27 cellular contexts compared by ENCODE assay signal in genomic region chr3:166005126-166005525, GRCh38.
"Had no signal": no experiment of that assay in that cellular context is flagged by ENCODE, and none has a peak within 500 bp of the region (broad histone marks: within the 10 kb centered on the region; RNA-seq: fewer than 3 reads in every experiment).

No MANE protein-coding gene starts in this region.

- H3K27ac ChIP-seq: neural progenitor cell, ovary, parathyroid adenoma, psoas muscle, right lobe of liver, sigmoid colon, stomach, thoracic aorta, thyroid gland, tibial nerve, upper lobe of left lung, vagina had no signal

- H3K9me3 ChIP-seq: ovary, psoas muscle, right lobe of liver, thoracic aorta, thyroid gland, vagina had no signal

- H3K27me3 ChIP-seq: neural progenitor cell, ovary, right lobe of liver, sigmoid colon, stomach, thyroid gland, tibial nerve, upper lobe of left lung, vagina had no signal

- H3K4me2 ChIP-seq: neural progenitor cell had no signal

- H3K27me3 Mint-ChIP-seq: progenitor cell of endocrine pancreas; stimulated activated naive B cell treated with anti-CD40 and anti-IgM and Interleukin-4, amounts not matched to agents 10 μg/mL and 1 μg/mL and 100 μg/mL, for 72 hours; stimulated activated naive CD8-positive, alpha-beta T cell treated with anti-CD3 and anti-CD28 coated beads, Interleukin-15, Interleukin-2, amounts not matched to agents 100 ng/mL and 50 ng/mL, for 24 hours had no signal

- H3K9ac ChIP-seq: neural progenitor cell, parathyroid adenoma had no signal

- H3K4me3 ChIP-seq: neural progenitor cell, ovary, psoas muscle, right lobe of liver, sigmoid colon, stomach, thoracic aorta, thyroid gland, tibial nerve, upper lobe of left lung, vagina had no signal

- H3K27ac Mint-ChIP-seq: nephron; neural progenitor cell; progenitor cell of endocrine pancreas; stimulated activated effector memory CD8-positive, alpha-beta T cell treated with anti-CD3 and anti-CD28 coated beads, Interleukin-12 subunit alpha, Interleukin-12 subunit beta, amount 100 ng/mL, for 72 hours; stimulated activated naive B cell treated with anti-CD40 and anti-IgM and Interleukin-4, amounts not matched to agents 10 μg/mL and 1 μg/mL and 100 μg/mL, for 72 hours; stimulated activated naive CD8-positive, alpha-beta T cell treated with anti-CD3 and anti-CD28 coated beads, Interleukin-15, Interleukin-2, amounts not matched to agents 100 ng/mL and 50 ng/mL, for 24 hours had no signal

- H3K4me1 ChIP-seq: neural progenitor cell, parathyroid adenoma, psoas muscle, right lobe of liver, sigmoid colon, stomach, thyroid gland, tibial nerve, upper lobe of left lung, vagina had no signal

- H3K79me2 ChIP-seq: parathyroid adenoma had no signal

- H3K36me3 Mint-ChIP-seq: neural progenitor cell; stimulated activated effector memory CD8-positive, alpha-beta T cell treated with anti-CD3 and anti-CD28 coated beads, Interleukin-12 subunit alpha, Interleukin-12 subunit beta, amount 100 ng/mL, for 72 hours; stimulated activated naive B cell treated with anti-CD40 and anti-IgM and Interleukin-4, amounts not matched to agents 10 μg/mL and 1 μg/mL and 100 μg/mL, for 72 hours had no signal

- H3K4me1 Mint-ChIP-seq: nephron; neural progenitor cell; stimulated activated effector memory CD8-positive, alpha-beta T cell treated with anti-CD3 and anti-CD28 coated beads, Interleukin-12 subunit alpha, Interleukin-12 subunit beta, amount 100 ng/mL, for 72 hours; stimulated activated naive B cell treated with anti-CD40 and anti-IgM and Interleukin-4, amounts not matched to agents 10 μg/mL and 1 μg/mL and 100 μg/mL, for 72 hours had no signal

- DNase-seq: occipital lobe; ovary; posterior cingulate gyrus; psoas muscle; right cardiac atrium; right lobe of liver; sigmoid colon; small intestine; stimulated activated CD4-positive, alpha-beta T cell treated with anti-CD3 and anti-CD28 coated beads, Interleukin-15, amount 100 ng/mL, for 24 hours; stimulated activated CD4-positive, alpha-beta T cell treated with anti-CD3 and anti-CD28 coated beads, Interleukin-2, amount 100 ng/mL, for 24 hours; stimulated activated CD4-positive, alpha-beta T cell treated with anti-CD3 and anti-CD28 coated beads, Interleukin-2, amount 100 ng/mL, for 48 hours; stimulated activated CD4-positive, alpha-beta T cell treated with anti-CD3 and anti-CD28 coated beads, Interleukin-4, amount 100 ng/mL, for 24 hours; stimulated activated naive B cell treated with anti-CD40 and anti-IgM and Interleukin-4, amounts not matched to agents 10 μg/mL and 1 μg/mL and 100 μg/mL, for 72 hours; stimulated activated naive CD4-positive, alpha-beta T cell treated with Interleukin-2 at 50 U/mL for 16 hours; stomach; thyroid gland; trophoblast cell; upper lobe of left lung had no signal

- H3K36me3 ChIP-seq: neural progenitor cell, ovary, right lobe of liver, sigmoid colon, stomach, thoracic aorta, thyroid gland, tibial nerve, upper lobe of left lung, vagina had no signal

- H3K4me3 Mint-ChIP-seq: nephron; neural progenitor cell; stimulated activated effector memory CD8-positive, alpha-beta T cell treated with anti-CD3 and anti-CD28 coated beads, Interleukin-12 subunit alpha, Interleukin-12 subunit beta, amount 100 ng/mL, for 72 hours; stimulated activated naive B cell treated with anti-CD40 and anti-IgM and Interleukin-4, amounts not matched to agents 10 μg/mL and 1 μg/mL and 100 μg/mL, for 72 hours; stimulated activated naive CD8-positive, alpha-beta T cell treated with anti-CD3 and anti-CD28 coated beads, Interleukin-15, Interleukin-2, amounts not matched to agents 100 ng/mL and 50 ng/mL, for 24 hours had no signal

- H2AFZ ChIP-seq: neural progenitor cell, parathyroid adenoma had no signal
